In genomic region chr17:7482742-7483088, GRCh38 we compare ENCODE assay signal across 1 cellular context.
A peak's percentile ranks its signal among the peaks of the same experiment; 100 is the strongest.
TF ChIP-seq lines count a peak whose summit lies in the region.

No MANE protein-coding gene starts in this region.

TF ChIP-seq in HepG2, 621 proteins besides CTCF, POLR2A, EP300 and RAD21:
- TF ChIP-seq ERF (CRISPR knock-in tag; IDR thresholded peaks at IDR 0.05): 0 out of 2 replicates have a peak, but pooled peaks have one; percentile 1
